1 cellular context compared by ENCODE assay signal in the genomic region with DNA sequence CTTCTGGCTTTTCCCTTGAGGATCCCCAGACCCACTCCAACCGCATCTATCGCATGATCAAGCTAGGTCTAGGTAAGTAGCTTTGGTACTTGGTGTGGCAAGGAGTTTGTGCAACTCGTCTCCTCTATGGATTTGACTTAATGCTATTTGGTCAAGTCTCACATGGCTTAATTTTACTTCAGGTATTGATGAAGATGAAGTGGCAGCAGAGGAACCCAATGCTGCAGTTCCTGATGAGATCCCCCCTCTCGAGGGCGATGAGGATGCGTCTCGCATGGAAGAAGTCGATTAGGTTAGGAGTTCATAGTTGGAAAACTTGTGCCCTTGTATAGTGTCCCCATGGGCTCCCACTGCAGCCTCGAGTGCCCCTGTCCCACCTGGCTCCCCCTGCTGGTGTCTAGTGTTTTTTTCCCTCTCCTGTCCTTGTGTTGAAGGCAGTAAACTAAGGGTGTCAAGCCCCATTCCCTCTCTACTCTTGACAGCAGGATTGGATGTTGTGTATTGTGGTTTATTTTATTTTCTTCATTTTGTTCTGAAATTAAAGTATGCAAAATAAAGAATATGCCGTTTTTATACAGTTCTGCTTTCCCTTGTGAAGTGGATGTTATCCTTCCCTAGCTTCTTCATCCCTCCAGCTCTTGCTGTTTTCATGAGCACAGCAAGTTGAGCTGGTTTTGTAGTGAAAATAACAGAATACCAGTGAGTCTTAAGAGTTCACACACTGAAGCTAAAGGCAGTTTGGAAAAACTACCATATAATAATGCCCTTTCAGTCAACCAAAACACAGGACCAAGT.
TF ChIP-seq lines count a peak whose summit lies in the region.

No MANE protein-coding gene starts in this region.

TF ChIP-seq in K562, 482 proteins besides CTCF, POLR2A, EP300 and RAD21 (continued from another document):
- TF ChIP-seq, protein P1, sequence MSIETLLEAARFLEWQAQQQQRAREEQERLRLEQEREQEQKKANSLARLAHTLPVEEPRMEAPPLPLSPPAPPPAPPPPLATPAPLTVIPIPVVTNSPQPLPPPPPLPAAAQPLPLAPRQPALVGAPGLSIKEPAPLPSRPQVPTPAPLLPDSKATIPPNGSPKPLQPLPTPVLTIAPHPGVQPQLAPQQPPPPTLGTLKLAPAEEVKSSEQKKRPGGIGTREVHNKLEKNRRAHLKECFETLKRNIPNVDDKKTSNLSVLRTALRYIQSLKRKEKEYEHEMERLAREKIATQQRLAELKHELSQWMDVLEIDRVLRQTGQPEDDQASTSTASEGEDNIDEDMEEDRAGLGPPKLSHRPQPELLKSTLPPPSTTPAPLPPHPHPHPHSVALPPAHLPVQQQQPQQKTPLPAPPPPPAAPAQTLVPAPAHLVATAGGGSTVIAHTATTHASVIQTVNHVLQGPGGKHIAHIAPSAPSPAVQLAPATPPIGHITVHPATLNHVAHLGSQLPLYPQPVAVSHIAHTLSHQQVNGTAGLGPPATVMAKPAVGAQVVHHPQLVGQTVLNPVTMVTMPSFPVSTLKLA (conservative IDR thresholded peaks at IDR 0.05) = 0 out of 4 replicates have a peak, but pooled peaks of 1 of the 2 experiments have one; percentile 14
- TF ChIP-seq TAF9B (IDR thresholded peaks at IDR 0.05; ENCODE audit: partially characterized antibody) (no peak), CBFA2T3 (IDR thresholded peaks at IDR 0.05) (no peak), TEAD2 (tag; IDR thresholded peaks at IDR 0.05) (no peak), FOXK2 (conservative IDR thresholded peaks at IDR 0.05 in 1 of 2, IDR thresholded peaks at IDR 0.05 in 1 of 2; ENCODE audit: low read depth in 2 of 2) (0 out of 4 replicates have a peak, but pooled peaks of 1 of the 2 experiments have one; percentile 32), SMAD2 (IDR thresholded peaks at IDR 0.05; ENCODE audit: low read depth, low read length) (no peak), HDAC8 (tag; IDR thresholded peaks at IDR 0.05) (no peak), HDGF (IDR thresholded peaks at IDR 0.05) (no peak), HNRNPLL (IDR thresholded peaks at IDR 0.05; ENCODE audit: low read depth, low read length, poor library complexity, severe bottlenecking) (no peak), ZBED1 (IDR thresholded peaks at IDR 0.05) (0 out of 2 replicates have a peak, but pooled peaks have one; percentile 11)
- TF ChIP-seq, protein P2, sequence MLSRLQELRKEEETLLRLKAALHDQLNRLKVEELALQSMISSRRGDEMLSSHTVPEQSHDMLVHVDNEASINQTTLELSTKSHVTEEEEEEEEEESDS (CRISPR knock-in tag; IDR thresholded peaks at IDR 0.05) = no peak
- TF ChIP-seq, protein P3, sequence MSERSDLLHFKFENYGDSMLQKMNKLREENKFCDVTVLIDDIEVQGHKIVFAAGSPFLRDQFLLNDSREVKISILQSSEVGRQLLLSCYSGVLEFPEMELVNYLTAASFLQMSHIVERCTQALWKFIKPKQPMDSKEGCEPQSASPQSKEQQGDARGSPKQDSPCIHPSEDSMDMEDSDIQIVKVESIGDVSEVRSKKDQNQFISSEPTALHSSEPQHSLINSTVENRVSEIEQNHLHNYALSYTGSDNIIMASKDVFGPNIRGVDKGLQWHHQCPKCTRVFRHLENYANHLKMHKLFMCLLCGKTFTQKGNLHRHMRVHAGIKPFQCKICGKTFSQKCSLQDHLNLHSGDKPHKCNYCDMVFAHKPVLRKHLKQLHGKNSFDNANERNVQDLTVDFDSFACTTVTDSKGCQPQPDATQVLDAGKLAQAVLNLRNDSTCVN (CRISPR knock-in tag; IDR thresholded peaks at IDR 0.05) = 0 out of 2 replicates have a peak, but pooled peaks have one; percentile 29
- TF ChIP-seq, protein P4, sequence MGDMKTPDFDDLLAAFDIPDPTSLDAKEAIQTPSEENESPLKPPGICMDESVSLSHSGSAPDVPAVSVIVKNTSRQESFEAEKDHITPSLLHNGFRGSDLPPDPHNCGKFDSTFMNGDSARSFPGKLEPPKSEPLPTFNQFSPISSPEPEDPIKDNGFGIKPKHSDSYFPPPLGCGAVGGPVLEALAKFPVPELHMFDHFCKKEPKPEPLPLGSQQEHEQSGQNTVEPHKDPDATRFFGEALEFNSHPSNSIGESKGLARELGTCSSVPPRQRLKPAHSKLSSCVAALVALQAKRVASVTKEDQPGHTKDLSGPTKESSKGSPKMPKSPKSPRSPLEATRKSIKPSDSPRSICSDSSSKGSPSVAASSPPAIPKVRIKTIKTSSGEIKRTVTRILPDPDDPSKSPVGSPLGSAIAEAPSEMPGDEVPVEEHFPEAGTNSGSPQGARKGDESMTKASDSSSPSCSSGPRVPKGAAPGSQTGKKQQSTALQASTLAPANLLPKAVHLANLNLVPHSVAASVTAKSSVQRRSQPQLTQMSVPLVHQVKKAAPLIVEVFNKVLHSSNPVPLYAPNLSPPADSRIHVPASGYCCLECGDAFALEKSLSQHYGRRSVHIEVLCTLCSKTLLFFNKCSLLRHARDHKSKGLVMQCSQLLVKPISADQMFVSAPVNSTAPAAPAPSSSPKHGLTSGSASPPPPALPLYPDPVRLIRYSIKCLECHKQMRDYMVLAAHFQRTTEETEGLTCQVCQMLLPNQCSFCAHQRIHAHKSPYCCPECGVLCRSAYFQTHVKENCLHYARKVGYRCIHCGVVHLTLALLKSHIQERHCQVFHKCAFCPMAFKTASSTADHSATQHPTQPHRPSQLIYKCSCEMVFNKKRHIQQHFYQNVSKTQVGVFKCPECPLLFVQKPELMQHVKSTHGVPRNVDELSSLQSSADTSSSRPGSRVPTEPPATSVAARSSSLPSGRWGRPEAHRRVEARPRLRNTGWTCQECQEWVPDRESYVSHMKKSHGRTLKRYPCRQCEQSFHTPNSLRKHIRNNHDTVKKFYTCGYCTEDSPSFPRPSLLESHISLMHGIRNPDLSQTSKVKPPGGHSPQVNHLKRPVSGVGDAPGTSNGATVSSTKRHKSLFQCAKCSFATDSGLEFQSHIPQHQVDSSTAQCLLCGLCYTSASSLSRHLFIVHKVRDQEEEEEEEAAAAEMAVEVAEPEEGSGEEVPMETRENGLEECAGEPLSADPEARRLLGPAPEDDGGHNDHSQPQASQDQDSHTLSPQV (IDR thresholded peaks at IDR 0.05) = peak; percentile 40; the same call in 1 of the 2 replicates
- TF ChIP-seq, protein P5, sequence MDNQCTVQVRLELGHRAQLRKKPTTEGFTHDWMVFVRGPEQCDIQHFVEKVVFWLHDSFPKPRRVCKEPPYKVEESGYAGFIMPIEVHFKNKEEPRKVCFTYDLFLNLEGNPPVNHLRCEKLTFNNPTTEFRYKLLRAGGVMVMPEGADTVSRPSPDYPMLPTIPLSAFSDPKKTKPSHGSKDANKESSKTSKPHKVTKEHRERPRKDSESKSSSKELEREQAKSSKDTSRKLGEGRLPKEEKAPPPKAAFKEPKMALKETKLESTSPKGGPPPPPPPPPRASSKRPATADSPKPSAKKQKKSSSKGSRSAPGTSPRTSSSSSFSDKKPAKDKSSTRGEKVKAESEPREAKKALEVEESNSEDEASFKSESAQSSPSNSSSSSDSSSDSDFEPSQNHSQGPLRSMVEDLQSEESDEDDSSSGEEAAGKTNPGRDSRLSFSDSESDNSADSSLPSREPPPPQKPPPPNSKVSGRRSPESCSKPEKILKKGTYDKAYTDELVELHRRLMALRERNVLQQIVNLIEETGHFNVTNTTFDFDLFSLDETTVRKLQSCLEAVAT (IDR thresholded peaks at IDR 0.05) = peak in 1 of 2 experiments; percentile 43; a peak in 1 of 4 replicates
- TF ChIP-seq, protein P6, sequence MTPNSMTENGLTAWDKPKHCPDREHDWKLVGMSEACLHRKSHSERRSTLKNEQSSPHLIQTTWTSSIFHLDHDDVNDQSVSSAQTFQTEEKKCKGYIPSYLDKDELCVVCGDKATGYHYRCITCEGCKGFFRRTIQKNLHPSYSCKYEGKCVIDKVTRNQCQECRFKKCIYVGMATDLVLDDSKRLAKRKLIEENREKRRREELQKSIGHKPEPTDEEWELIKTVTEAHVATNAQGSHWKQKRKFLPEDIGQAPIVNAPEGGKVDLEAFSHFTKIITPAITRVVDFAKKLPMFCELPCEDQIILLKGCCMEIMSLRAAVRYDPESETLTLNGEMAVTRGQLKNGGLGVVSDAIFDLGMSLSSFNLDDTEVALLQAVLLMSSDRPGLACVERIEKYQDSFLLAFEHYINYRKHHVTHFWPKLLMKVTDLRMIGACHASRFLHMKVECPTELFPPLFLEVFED (CRISPR knock-in tag; conservative IDR thresholded peaks at IDR 0.05) = no peak; the same call in 1 of the 2 replicates
- TF ChIP-seq, protein P7, sequence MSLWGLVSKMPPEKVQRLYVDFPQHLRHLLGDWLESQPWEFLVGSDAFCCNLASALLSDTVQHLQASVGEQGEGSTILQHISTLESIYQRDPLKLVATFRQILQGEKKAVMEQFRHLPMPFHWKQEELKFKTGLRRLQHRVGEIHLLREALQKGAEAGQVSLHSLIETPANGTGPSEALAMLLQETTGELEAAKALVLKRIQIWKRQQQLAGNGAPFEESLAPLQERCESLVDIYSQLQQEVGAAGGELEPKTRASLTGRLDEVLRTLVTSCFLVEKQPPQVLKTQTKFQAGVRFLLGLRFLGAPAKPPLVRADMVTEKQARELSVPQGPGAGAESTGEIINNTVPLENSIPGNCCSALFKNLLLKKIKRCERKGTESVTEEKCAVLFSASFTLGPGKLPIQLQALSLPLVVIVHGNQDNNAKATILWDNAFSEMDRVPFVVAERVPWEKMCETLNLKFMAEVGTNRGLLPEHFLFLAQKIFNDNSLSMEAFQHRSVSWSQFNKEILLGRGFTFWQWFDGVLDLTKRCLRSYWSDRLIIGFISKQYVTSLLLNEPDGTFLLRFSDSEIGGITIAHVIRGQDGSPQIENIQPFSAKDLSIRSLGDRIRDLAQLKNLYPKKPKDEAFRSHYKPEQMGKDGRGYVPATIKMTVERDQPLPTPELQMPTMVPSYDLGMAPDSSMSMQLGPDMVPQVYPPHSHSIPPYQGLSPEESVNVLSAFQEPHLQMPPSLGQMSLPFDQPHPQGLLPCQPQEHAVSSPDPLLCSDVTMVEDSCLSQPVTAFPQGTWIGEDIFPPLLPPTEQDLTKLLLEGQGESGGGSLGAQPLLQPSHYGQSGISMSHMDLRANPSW (CRISPR knock-in tag; IDR thresholded peaks at IDR 0.05) = no peak
- TF ChIP-seq, protein P8, sequence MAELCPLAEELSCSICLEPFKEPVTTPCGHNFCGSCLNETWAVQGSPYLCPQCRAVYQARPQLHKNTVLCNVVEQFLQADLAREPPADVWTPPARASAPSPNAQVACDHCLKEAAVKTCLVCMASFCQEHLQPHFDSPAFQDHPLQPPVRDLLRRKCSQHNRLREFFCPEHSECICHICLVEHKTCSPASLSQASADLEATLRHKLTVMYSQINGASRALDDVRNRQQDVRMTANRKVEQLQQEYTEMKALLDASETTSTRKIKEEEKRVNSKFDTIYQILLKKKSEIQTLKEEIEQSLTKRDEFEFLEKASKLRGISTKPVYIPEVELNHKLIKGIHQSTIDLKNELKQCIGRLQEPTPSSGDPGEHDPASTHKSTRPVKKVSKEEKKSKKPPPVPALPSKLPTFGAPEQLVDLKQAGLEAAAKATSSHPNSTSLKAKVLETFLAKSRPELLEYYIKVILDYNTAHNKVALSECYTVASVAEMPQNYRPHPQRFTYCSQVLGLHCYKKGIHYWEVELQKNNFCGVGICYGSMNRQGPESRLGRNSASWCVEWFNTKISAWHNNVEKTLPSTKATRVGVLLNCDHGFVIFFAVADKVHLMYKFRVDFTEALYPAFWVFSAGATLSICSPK (IDR thresholded peaks at IDR 0.05; ENCODE audit: borderline replicate concordance) = no peak
- TF ChIP-seq, protein P9, sequence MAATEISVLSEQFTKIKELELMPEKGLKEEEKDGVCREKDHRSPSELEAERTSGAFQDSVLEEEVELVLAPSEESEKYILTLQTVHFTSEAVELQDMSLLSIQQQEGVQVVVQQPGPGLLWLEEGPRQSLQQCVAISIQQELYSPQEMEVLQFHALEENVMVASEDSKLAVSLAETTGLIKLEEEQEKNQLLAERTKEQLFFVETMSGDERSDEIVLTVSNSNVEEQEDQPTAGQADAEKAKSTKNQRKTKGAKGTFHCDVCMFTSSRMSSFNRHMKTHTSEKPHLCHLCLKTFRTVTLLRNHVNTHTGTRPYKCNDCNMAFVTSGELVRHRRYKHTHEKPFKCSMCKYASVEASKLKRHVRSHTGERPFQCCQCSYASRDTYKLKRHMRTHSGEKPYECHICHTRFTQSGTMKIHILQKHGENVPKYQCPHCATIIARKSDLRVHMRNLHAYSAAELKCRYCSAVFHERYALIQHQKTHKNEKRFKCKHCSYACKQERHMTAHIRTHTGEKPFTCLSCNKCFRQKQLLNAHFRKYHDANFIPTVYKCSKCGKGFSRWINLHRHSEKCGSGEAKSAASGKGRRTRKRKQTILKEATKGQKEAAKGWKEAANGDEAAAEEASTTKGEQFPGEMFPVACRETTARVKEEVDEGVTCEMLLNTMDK (IDR thresholded peaks at IDR 0.05; ENCODE audit: borderline replicate concordance, insufficient read depth, low read depth, low read length, poor library complexity, severe bottlenecking) = peak; percentile 72
- TF ChIP-seq, protein P10, sequence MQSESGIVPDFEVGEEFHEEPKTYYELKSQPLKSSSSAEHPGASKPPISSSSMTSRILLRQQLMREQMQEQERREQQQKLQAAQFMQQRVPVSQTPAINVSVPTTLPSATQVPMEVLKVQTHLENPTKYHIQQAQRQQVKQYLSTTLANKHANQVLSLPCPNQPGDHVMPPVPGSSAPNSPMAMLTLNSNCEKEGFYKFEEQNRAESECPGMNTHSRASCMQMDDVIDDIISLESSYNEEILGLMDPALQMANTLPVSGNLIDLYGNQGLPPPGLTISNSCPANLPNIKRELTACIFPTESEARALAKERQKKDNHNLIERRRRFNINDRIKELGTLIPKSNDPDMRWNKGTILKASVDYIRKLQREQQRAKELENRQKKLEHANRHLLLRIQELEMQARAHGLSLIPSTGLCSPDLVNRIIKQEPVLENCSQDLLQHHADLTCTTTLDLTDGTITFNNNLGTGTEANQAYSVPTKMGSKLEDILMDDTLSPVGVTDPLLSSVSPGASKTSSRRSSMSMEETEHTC (IDR thresholded peaks at IDR 0.05) = no peak
